ENCODE assay signal across 1 cellular context in the genomic region with DNA sequence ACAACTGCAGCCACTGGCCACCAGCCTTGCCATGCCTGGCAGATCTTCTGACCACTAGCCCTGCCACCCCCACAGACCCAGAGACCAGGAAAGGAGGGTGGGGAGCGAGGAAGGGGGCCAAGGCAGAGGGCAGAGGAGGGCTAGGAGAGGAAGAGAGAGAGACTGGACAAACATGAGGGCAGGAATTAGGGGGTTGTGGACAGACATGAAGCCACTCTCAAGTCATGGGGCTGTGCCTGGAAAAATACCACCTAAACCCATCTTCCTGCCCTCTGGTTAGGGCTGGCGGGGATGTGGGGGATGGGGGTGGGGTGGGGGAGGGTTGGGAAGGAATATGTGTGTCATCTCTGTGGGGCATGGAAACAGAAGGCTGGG.
TF ChIP-seq lines count a peak whose summit lies in the region.

No MANE protein-coding gene starts in this region.

TF ChIP-seq in HepG2, 621 proteins besides CTCF, POLR2A, EP300 and RAD21:
- TF ChIP-seq ZNF7 (CRISPR knock-in tag; IDR thresholded peaks at IDR 0.05) (no peak), KDM5A (IDR thresholded peaks at IDR 0.05; ENCODE audit: borderline replicate concordance, low read length) (no peak), ZNF205 (CRISPR knock-in tag; IDR thresholded peaks at IDR 0.05) (no peak), ZBTB7A (CRISPR knock-in tag; IDR thresholded peaks at IDR 0.05) (0 out of 2 replicates have a peak, but pooled peaks have one; percentile 38), ZNF350 (CRISPR knock-in tag; IDR thresholded peaks at IDR 0.05; ENCODE audit: borderline replicate concordance, low read depth) (no peak), SUZ12 (IDR thresholded peaks at IDR 0.05; ENCODE audit: low read depth, low read length) (no peak), ZNF850 (CRISPR knock-in tag; conservative IDR thresholded peaks at IDR 0.05) (no peak), ZNF670 (CRISPR knock-in tag; IDR thresholded peaks at IDR 0.05; ENCODE audit: borderline replicate concordance) (no peak), SRSF1 (optimal IDR thresholded peaks at IDR 0.05; ENCODE audit: low read depth, low read length) (no peak), ZNF17 (CRISPR knock-in tag; IDR thresholded peaks at IDR 0.05) (no peak), ZBTB8A (CRISPR knock-in tag; IDR thresholded peaks at IDR 0.05; ENCODE audit: borderline replicate concordance, low read depth) (no peak), ZNF256 (CRISPR knock-in tag; conservative IDR thresholded peaks at IDR 0.05) (no peak), FOXA3 (CRISPR knock-in tag; IDR thresholded peaks at IDR 0.05) (no peak)
- TF ChIP-seq, protein P1, sequence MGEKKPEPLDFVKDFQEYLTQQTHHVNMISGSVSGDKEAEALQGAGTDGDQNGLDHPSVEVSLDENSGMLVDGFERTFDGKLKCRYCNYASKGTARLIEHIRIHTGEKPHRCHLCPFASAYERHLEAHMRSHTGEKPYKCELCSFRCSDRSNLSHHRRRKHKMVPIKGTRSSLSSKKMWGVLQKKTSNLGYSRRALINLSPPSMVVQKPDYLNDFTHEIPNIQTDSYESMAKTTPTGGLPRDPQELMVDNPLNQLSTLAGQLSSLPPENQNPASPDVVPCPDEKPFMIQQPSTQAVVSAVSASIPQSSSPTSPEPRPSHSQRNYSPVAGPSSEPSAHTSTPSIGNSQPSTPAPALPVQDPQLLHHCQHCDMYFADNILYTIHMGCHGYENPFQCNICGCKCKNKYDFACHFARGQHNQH (CRISPR knock-in tag; IDR thresholded peaks at IDR 0.05): no peak
- TF ChIP-seq, protein P2, sequence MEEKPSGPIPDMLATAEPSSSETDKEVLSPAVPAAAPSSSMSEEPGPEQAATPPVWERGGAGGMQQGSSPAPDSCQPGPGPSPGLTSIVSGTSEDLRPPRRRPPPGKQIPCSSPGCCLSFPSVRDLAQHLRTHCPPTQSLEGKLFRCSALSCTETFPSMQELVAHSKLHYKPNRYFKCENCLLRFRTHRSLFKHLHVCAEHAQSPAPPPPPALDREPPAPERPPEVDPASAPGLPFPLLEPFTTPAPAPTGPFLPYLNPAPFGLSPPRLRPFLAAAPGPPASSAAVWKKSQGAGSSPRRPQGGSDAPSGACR (CRISPR knock-in tag; IDR thresholded peaks at IDR 0.05): 0 out of 2 replicates have a peak, but pooled peaks have one; percentile 14
- TF ChIP-seq, protein P3, sequence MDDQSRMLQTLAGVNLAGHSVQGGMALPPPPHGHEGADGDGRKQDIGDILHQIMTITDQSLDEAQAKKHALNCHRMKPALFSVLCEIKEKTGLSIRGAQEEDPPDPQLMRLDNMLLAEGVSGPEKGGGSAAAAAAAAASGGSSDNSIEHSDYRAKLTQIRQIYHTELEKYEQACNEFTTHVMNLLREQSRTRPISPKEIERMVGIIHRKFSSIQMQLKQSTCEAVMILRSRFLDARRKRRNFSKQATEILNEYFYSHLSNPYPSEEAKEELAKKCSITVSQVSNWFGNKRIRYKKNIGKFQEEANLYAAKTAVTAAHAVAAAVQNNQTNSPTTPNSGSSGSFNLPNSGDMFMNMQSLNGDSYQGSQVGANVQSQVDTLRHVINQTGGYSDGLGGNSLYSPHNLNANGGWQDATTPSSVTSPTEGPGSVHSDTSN (CRISPR knock-in tag; IDR thresholded peaks at IDR 0.05; ENCODE audit: borderline replicate concordance): no peak
